Comparison of ENCODE assay signal across 2 cellular contexts in the genomic region with DNA sequence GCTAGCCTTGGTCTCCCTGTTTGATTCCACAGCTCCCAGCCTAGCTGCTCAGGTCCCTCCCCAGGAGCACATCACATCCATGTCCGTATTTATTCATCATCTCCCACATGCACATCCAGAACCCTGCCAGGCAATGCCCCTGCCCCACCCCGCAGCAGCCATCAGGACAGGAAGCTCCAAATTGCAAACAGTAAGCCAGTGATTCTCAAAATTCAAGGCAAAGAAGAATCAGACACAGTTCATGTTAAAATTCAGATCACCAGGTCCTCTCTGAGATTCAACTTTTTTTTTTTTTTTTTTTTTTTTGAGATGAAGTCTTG.
TF ChIP-seq lines count a peak whose summit lies in the region.

No MANE protein-coding gene starts in this region.

TF ChIP-seq in K562, 482 proteins besides CTCF, POLR2A, EP300 and RAD21 (continues in another document):
- TF ChIP-seq ZNF232 (CRISPR knock-in tag; IDR thresholded peaks at IDR 0.05) (no peak), SNIP1 (IDR thresholded peaks at IDR 0.05; ENCODE audit: low read depth) (no peak), GTF2A2 (tag; IDR thresholded peaks at IDR 0.05) (no peak), SIX5 (IDR thresholded peaks at IDR 0.05; ENCODE audit: borderline replicate concordance in 1 of 2, insufficient read depth in 1 of 2, low read depth in 1 of 2, low read length in 2 of 2) (no peak), CEBPG (CRISPR knock-in tag; IDR thresholded peaks at IDR 0.05) (0 out of 2 replicates have a peak, but pooled peaks have one; percentile 48), CEBPG (tag; conservative IDR thresholded peaks at IDR 0.05 in 1 of 2, IDR thresholded peaks at IDR 0.05 in 1 of 2) (no peak), TSC22D4 (tag; IDR thresholded peaks at IDR 0.05) (no peak), ZSCAN32 (CRISPR knock-in tag; IDR thresholded peaks at IDR 0.05) (no peak), TFE3 (CRISPR knock-in tag; IDR thresholded peaks at IDR 0.05) (no peak), MEF2A (IDR thresholded peaks at IDR 0.05; ENCODE audit: control insufficient read depth, low read depth, low read length) (no peak), CCAR2 (IDR thresholded peaks at IDR 0.05; ENCODE audit: low read depth, low read length) (no peak), PCBP2 (IDR thresholded peaks at IDR 0.05; ENCODE audit: low read depth, low read length, poor library complexity, severe bottlenecking) (no peak), ZNF77 (CRISPR knock-in tag; IDR thresholded peaks at IDR 0.05) (no peak), HIVEP1 (CRISPR knock-in tag; IDR thresholded peaks at IDR 0.05) (no peak), NCOA6 (IDR thresholded peaks at IDR 0.05) (no peak), MYC (IDR thresholded peaks at IDR 0.05; ENCODE audit: low read depth, low read length) (no peak), MYC (CRISPR knock-in tag; IDR thresholded peaks at IDR 0.05; ENCODE audit: borderline replicate concordance, low read depth) (no peak), NR3C1 (CRISPR knock-in tag; IDR thresholded peaks at IDR 0.05) (no peak), BHLHE40 (IDR thresholded peaks at IDR 0.05; ENCODE audit: low read length) (no peak), HOXB6 (CRISPR knock-in tag; IDR thresholded peaks at IDR 0.05; ENCODE audit: borderline replicate concordance) (no peak), HMG20A (CRISPR knock-in tag; conservative IDR thresholded peaks at IDR 0.05) (no peak)
- TF ChIP-seq, protein P1, sequence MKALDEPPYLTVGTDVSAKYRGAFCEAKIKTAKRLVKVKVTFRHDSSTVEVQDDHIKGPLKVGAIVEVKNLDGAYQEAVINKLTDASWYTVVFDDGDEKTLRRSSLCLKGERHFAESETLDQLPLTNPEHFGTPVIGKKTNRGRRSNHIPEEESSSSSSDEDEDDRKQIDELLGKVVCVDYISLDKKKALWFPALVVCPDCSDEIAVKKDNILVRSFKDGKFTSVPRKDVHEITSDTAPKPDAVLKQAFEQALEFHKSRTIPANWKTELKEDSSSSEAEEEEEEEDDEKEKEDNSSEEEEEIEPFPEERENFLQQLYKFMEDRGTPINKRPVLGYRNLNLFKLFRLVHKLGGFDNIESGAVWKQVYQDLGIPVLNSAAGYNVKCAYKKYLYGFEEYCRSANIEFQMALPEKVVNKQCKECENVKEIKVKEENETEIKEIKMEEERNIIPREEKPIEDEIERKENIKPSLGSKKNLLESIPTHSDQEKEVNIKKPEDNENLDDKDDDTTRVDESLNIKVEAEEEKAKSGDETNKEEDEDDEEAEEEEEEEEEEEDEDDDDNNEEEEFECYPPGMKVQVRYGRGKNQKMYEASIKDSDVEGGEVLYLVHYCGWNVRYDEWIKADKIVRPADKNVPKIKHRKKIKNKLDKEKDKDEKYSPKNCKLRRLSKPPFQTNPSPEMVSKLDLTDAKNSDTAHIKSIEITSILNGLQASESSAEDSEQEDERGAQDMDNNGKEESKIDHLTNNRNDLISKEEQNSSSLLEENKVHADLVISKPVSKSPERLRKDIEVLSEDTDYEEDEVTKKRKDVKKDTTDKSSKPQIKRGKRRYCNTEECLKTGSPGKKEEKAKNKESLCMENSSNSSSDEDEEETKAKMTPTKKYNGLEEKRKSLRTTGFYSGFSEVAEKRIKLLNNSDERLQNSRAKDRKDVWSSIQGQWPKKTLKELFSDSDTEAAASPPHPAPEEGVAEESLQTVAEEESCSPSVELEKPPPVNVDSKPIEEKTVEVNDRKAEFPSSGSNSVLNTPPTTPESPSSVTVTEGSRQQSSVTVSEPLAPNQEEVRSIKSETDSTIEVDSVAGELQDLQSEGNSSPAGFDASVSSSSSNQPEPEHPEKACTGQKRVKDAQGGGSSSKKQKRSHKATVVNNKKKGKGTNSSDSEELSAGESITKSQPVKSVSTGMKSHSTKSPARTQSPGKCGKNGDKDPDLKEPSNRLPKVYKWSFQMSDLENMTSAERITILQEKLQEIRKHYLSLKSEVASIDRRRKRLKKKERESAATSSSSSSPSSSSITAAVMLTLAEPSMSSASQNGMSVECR (CRISPR knock-in tag; IDR thresholded peaks at IDR 0.05), result peak; percentile 79; the same call in 1 of the 2 replicates
- TF ChIP-seq, protein P2, sequence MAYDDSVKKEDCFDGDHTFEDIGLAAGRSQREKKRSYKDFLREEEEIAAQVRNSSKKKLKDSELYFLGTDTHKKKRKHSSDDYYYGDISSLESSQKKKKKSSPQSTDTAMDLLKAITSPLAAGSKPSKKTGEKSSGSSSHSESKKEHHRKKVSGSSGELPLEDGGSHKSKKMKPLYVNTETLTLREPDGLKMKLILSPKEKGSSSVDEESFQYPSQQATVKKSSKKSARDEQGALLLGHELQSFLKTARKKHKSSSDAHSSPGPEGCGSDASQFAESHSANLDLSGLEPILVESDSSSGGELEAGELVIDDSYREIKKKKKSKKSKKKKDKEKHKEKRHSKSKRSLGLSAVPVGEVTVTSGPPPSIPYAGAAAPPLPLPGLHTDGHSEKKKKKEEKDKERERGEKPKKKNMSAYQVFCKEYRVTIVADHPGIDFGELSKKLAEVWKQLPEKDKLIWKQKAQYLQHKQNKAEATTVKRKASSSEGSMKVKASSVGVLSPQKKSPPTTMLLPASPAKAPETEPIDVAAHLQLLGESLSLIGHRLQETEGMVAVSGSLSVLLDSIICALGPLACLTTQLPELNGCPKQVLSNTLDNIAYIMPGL (CRISPR knock-in tag; IDR thresholded peaks at IDR 0.05), result no peak
- TF ChIP-seq, protein P3, sequence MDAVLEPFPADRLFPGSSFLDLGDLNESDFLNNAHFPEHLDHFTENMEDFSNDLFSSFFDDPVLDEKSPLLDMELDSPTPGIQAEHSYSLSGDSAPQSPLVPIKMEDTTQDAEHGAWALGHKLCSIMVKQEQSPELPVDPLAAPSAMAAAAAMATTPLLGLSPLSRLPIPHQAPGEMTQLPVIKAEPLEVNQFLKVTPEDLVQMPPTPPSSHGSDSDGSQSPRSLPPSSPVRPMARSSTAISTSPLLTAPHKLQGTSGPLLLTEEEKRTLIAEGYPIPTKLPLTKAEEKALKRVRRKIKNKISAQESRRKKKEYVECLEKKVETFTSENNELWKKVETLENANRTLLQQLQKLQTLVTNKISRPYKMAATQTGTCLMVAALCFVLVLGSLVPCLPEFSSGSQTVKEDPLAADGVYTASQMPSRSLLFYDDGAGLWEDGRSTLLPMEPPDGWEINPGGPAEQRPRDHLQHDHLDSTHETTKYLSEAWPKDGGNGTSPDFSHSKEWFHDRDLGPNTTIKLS (IDR thresholded peaks at IDR 0.05; ENCODE audit: borderline replicate concordance, low read depth), result no peak

TF ChIP-seq in SK-N-SH, 30 proteins besides CTCF, POLR2A, EP300 and RAD21:
- TF ChIP-seq, protein P4, sequence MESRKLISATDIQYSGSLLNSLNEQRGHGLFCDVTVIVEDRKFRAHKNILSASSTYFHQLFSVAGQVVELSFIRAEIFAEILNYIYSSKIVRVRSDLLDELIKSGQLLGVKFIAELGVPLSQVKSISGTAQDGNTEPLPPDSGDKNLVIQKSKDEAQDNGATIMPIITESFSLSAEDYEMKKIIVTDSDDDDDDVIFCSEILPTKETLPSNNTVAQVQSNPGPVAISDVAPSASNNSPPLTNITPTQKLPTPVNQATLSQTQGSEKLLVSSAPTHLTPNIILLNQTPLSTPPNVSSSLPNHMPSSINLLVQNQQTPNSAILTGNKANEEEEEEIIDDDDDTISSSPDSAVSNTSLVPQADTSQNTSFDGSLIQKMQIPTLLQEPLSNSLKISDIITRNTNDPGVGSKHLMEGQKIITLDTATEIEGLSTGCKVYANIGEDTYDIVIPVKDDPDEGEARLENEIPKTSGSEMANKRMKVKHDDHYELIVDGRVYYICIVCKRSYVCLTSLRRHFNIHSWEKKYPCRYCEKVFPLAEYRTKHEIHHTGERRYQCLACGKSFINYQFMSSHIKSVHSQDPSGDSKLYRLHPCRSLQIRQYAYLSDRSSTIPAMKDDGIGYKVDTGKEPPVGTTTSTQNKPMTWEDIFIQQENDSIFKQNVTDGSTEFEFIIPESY (IDR thresholded peaks at IDR 0.05; ENCODE audit: borderline replicate concordance, low read depth), result no peak
- TF ChIP-seq TEAD4 (IDR thresholded peaks at IDR 0.05; ENCODE audit: borderline replicate concordance, insufficient read depth) (no peak), PBX3 (IDR thresholded peaks at IDR 0.05) (no peak), FOSL2 (IDR thresholded peaks at IDR 0.05; ENCODE audit: borderline replicate concordance, low read depth) (no peak), EZH2phosphoT487 (IDR thresholded peaks at IDR 0.05; ENCODE audit: borderline replicate concordance, low read depth) (no peak), NRF1 (IDR thresholded peaks at IDR 0.05; ENCODE audit: low read depth, low read length) (no peak), GATA2 (CRISPR knock-in tag; IDR thresholded peaks at IDR 0.05) (no peak), MEF2A (IDR thresholded peaks at IDR 0.05; ENCODE audit: borderline replicate concordance, low read depth) (no peak), MXI1 (IDR thresholded peaks at IDR 0.05; ENCODE audit: low read depth, low read length) (no peak)
- TF ChIP-seq, protein P5, sequence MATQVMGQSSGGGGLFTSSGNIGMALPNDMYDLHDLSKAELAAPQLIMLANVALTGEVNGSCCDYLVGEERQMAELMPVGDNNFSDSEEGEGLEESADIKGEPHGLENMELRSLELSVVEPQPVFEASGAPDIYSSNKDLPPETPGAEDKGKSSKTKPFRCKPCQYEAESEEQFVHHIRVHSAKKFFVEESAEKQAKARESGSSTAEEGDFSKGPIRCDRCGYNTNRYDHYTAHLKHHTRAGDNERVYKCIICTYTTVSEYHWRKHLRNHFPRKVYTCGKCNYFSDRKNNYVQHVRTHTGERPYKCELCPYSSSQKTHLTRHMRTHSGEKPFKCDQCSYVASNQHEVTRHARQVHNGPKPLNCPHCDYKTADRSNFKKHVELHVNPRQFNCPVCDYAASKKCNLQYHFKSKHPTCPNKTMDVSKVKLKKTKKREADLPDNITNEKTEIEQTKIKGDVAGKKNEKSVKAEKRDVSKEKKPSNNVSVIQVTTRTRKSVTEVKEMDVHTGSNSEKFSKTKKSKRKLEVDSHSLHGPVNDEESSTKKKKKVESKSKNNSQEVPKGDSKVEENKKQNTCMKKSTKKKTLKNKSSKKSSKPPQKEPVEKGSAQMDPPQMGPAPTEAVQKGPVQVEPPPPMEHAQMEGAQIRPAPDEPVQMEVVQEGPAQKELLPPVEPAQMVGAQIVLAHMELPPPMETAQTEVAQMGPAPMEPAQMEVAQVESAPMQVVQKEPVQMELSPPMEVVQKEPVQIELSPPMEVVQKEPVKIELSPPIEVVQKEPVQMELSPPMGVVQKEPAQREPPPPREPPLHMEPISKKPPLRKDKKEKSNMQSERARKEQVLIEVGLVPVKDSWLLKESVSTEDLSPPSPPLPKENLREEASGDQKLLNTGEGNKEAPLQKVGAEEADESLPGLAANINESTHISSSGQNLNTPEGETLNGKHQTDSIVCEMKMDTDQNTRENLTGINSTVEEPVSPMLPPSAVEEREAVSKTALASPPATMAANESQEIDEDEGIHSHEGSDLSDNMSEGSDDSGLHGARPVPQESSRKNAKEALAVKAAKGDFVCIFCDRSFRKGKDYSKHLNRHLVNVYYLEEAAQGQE (IDR thresholded peaks at IDR 0.05; ENCODE audit: low read depth, low read length), result no peak
